In the genomic region with DNA sequence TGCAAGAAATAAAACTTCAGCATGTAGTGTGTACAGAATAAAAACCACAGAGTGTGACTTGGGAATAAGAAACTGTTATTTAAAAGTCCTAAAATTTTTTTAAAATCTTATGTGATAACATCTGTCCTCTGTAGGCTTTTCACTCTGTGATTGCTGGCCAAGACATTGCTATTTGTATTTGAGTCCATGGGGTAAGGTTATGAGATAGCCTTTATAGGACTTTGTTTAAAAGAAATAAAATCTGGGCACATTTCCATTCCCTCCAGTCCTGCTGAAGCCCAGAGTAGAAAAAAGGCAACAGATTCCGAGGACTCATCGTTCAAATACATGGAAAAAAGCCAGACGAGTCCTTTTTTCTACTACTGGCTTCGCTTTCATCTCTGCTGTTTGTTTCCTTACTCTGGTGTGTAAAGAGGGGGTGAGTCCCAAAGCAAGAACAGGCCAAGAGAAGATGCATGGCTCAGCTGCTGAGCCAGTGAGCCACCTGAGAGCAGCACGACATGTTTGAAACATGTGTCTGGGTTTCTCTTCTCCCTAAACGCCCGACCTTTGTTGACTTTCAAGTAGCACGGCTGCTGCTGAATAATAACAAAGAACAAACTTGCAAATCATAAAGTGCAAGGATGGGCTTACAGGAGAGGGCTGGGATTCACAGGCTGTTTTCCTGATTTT, we compare ENCODE assay signal across 21 cellular contexts.
DNase-seq lines count a peak whose midpoint lies in the region; ATAC-seq and TF ChIP-seq lines count a peak whose summit lies in the region.
"Had no signal": no experiment of that assay in that cellular context is flagged by ENCODE, and none has a peak within 500 bp of the region (broad histone marks: within the 10 kb centered on the region; RNA-seq: fewer than 3 reads in every experiment).

No MANE protein-coding gene starts in this region.

- H3K27ac ChIP-seq in fibroblast of lung (ENCODE audit: insufficient read depth, low read length) = no peak overlapping the region
- no peak overlapping the region for H3K27ac ChIP-seq in vagina
- H3K27ac ChIP-seq: esophagus squamous epithelium, transverse colon had no signal

- H3K79me2 ChIP-seq in fibroblast of lung (ENCODE audit: control insufficient read depth, insufficient read depth, low read length) = no peaks in the 10 kb centered on the region

- intact Hi-C loops in Right ventricle myocardium superior (cut with DNase I) (no loop called here), cardiac septum (cut with DNase I) (no loop called here), vagina (cut with DNase I) (no loop called here)

- H3K27me3 ChIP-seq in fibroblast of lung (ENCODE audit: control insufficient read depth, insufficient read depth, low read length) (no peaks in the 10 kb centered on the region), vagina (no peaks in the 10 kb centered on the region)
- H3K27me3 ChIP-seq: esophagus squamous epithelium, transverse colon had no signal

- no peaks in the 10 kb centered on the region for H3K27me3 Mint-ChIP-seq in nephron (ENCODE audit: low read depth)

- no peaks in the 10 kb centered on the region for H3K36me3 ChIP-seq in fibroblast of lung (ENCODE audit: control insufficient read depth, insufficient read depth, low read length)
- H3K36me3 ChIP-seq in vagina = no peaks in the 10 kb centered on the region
- H3K36me3 ChIP-seq: esophagus squamous epithelium, transverse colon had no signal

- no peaks in the 10 kb centered on the region for H3K36me3 Mint-ChIP-seq in nephron (ENCODE audit: low read depth)
- H3K36me3 Mint-ChIP-seq: activated CD8-positive, alpha-beta memory T cell treated with anti-CD3 and anti-CD28 coated beads, Interleukin-2, amount 10 ng/mL, durations not matched to agents 7 days and 5 days; activated naive CD8-positive, alpha-beta T cell had no signal

- peak; percentile 46 for ATAC-seq in Right ventricle myocardium superior (ENCODE audit: poor library complexity)
- ATAC-seq in HG03354 (IDR thresholded peaks at IDR 0.05; ENCODE audit: poor library complexity, severe bottlenecking, unreplicated experiment) = no peak
- no peak for ATAC-seq in GM21576 (IDR thresholded peaks at IDR 0.05; ENCODE audit: unreplicated experiment)
- ATAC-seq in HG03097 (IDR thresholded peaks at IDR 0.05; ENCODE audit: low FRiP score, unreplicated experiment) = no peak
- ATAC-seq: activated CD8-positive, alpha-beta memory T cell treated with anti-CD3 and anti-CD28 coated beads, Interleukin-2, amount 10 ng/mL, durations not matched to agents 7 days and 5 days had no signal

- H3K4me3 ChIP-seq in fibroblast of lung (replicated peaks in 1 of 4; ENCODE audit: control extremely low read depth in 1 of 4, insufficient read depth in 1 of 4, low read depth in 3 of 4, low read length in 4 of 4) (peak overlapping the region in 2 of 4 experiments; percentile 16 to 17), vagina (no peak overlapping the region)
- H3K4me3 ChIP-seq: esophagus squamous epithelium, transverse colon had no signal

- DNase-seq in Right ventricle myocardium superior (no peak), cardiac septum (ENCODE audit: low spot score) (no peak), fibroblast of lung (ENCODE audit: low read depth in 2 of 2) (peak in 1 of 2 donors; percentile 12), vagina (ENCODE audit: extremely low spot score in 2 of 2) (no peak)
- DNase-seq: activated CD4-positive, alpha-beta T cell treated with anti-CD3 and anti-CD28 coated beads, Interleukin-2, amount 10 ng/mL, durations not matched to agents 24 days and 14 days; activated CD8-positive, alpha-beta memory T cell treated with anti-CD3 and anti-CD28 coated beads, Interleukin-2, amount 10 ng/mL, durations not matched to agents 7 days and 5 days; COR-L47; DND-41; effector CD8-positive, alpha-beta T cell; esophagus squamous epithelium; HCEC 1CT; NCI-H526; SHP77 treated with DMSO at 0.1 percent for 48 hours; T-helper 1 cell; transverse colon had no signal

- H2AFZ ChIP-seq in fibroblast of lung (ENCODE audit: low read length) = no peak overlapping the region

- peaks cover 31% of the 10 kb centered on the region for H3K4me1 Mint-ChIP-seq in nephron
- H3K4me1 Mint-ChIP-seq: activated CD4-positive, alpha-beta T cell treated with anti-CD3 and anti-CD28 coated beads, Interleukin-2, amount 10 ng/mL, durations not matched to agents 24 days and 14 days; activated CD8-positive, alpha-beta memory T cell treated with anti-CD3 and anti-CD28 coated beads, Interleukin-2, amount 10 ng/mL, durations not matched to agents 7 days and 5 days had no signal

- H3K9me3 ChIP-seq in fibroblast of lung (ENCODE audit: control insufficient read depth, insufficient read depth, low read depth, low read length) = no peaks in the 10 kb centered on the region
- H3K9me3 ChIP-seq in vagina = no peaks in the 10 kb centered on the region
- H3K9me3 ChIP-seq: esophagus squamous epithelium, transverse colon had no signal

- H3K4me1 ChIP-seq in fibroblast of lung (ENCODE audit: control insufficient read depth, extremely low read depth, insufficient read depth, low read length) (no peaks in the 10 kb centered on the region), vagina (no peaks in the 10 kb centered on the region)
- H3K4me1 ChIP-seq: esophagus squamous epithelium had no signal

- no peaks in the 10 kb centered on the region for H4K20me1 ChIP-seq in fibroblast of lung (ENCODE audit: control insufficient read depth, extremely low read depth, insufficient read depth, low read length)

- no peak overlapping the region for H3K9ac ChIP-seq in fibroblast of lung (ENCODE audit: insufficient read depth, low read length)

- H3K9me3 Mint-ChIP-seq in nephron = no peaks in the 10 kb centered on the region
- H3K9me3 Mint-ChIP-seq: activated CD4-positive, alpha-beta T cell treated with anti-CD3 and anti-CD28 coated beads, Interleukin-2, amount 10 ng/mL, durations not matched to agents 24 days and 14 days; stimulated activated naive CD8-positive, alpha-beta T cell treated with anti-CD3 and anti-CD28 coated beads, Interleukin-15, Interleukin-2, amounts not matched to agents 100 ng/mL and 50 ng/mL, for 24 hours had no signal

- H3K4me3 Mint-ChIP-seq in nephron = peak overlapping the region in 2 of 3 experiments; percentile 0 to 69
- H3K4me3 Mint-ChIP-seq: activated CD4-positive, alpha-beta T cell treated with anti-CD3 and anti-CD28 coated beads, Interleukin-2, amount 10 ng/mL, durations not matched to agents 24 days and 14 days; activated CD8-positive, alpha-beta memory T cell treated with anti-CD3 and anti-CD28 coated beads, Interleukin-2, amount 10 ng/mL, durations not matched to agents 7 days and 5 days; activated naive CD8-positive, alpha-beta T cell; stimulated activated naive CD8-positive, alpha-beta T cell treated with anti-CD3 and anti-CD28 coated beads, Interleukin-15, Interleukin-2, amounts not matched to agents 100 ng/mL and 50 ng/mL, for 24 hours had no signal

- TF ChIP-seq CTCF in fibroblast of lung (conservative IDR thresholded peaks at IDR 0.05 in 1 of 2, IDR thresholded peaks at IDR 0.05 in 1 of 2; ENCODE audit: low read depth in 1 of 2, low read length in 2 of 2) = no peak
- TF ChIP-seq CTCF in nephron (IDR thresholded peaks at IDR 0.05; ENCODE audit: unreplicated experiment in 3 of 3) = no peak
- no peak for TF ChIP-seq CTCF in vagina (IDR thresholded peaks at IDR 0.05)

- peak overlapping the region; percentile 13 for H3K4me2 ChIP-seq in fibroblast of lung (ENCODE audit: extremely low read depth, insufficient read depth, low read length)

- H3K27ac Mint-ChIP-seq in nephron = peak overlapping the region; percentile 77 to 91 (median 83)
- H3K27ac Mint-ChIP-seq: activated CD4-positive, alpha-beta T cell treated with anti-CD3 and anti-CD28 coated beads, Interleukin-2, amount 10 ng/mL, durations not matched to agents 24 days and 14 days; activated CD8-positive, alpha-beta memory T cell treated with anti-CD3 and anti-CD28 coated beads, Interleukin-2, amount 10 ng/mL, durations not matched to agents 7 days and 5 days; activated naive CD8-positive, alpha-beta T cell; stimulated activated naive CD8-positive, alpha-beta T cell treated with anti-CD3 and anti-CD28 coated beads, Interleukin-15, Interleukin-2, amounts not matched to agents 100 ng/mL and 50 ng/mL, for 24 hours had no signal

- no peak for TF ChIP-seq POLR2A in vagina (IDR thresholded peaks at IDR 0.05)
